In the genomic region with DNA sequence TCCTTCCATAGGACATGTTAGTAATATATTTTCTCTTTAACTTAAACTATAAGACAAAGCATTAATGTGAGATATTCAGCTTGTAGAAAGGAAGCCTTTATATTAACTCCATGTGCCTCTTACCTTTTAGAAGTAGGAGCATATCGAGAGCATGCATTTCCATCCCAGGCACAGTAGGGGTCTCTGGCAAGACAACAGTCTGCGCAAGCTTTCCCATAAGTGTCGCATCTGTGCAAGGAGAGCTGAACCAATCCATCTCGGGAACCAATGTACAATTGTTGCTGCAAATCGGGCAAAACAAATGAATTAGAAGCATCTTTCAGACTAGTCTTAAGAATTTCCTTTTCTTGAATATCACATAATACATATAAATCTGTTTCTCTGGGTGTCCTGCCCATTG, we compare ENCODE assay signal across 19 cellular contexts.
A peak's percentile ranks its signal among the peaks of the same experiment; 100 is the strongest.
DNase-seq lines count a peak whose midpoint lies in the region; ATAC-seq and TF ChIP-seq lines count a peak whose summit lies in the region.
"Had no signal": no experiment of that assay in that cellular context is flagged by ENCODE, and none has a peak within 500 bp of the region (broad histone marks: within the 10 kb centered on the region; RNA-seq: fewer than 3 reads in every experiment).

No MANE protein-coding gene starts in this region.

- H3K4me3 ChIP-seq in cardiac muscle cell (no peak overlapping the region), gastroesophageal sphincter (no peak overlapping the region)
- H3K4me3 ChIP-seq: right atrium auricular region, SJSA1 had no signal

- H3K4me1 ChIP-seq in cardiac muscle cell (ENCODE audit: low read depth) (peaks cover 31% of the 10 kb centered on the region), gastroesophageal sphincter (no peaks in the 10 kb centered on the region)
- H3K4me1 ChIP-seq: right atrium auricular region had no signal

- DNase-seq in cardiac muscle cell (ENCODE audit: low read depth in 1 of 2, low spot score in 1 of 2) (no peak), Right ventricle myocardium superior (no peak), NCI-H446 (lab: John Stamatoyannopoulos, UW) (peak; percentile 69 to 82), cerebellar cortex (ENCODE audit: low spot score) (peak; percentile 32), EL (no peak)
- no peak for DNase-seq in stimulated activated naive CD8-positive, alpha-beta T cell treated with anti-CD3 and anti-CD28 coated beads, Interleukin-15, Interleukin-2, amounts not matched to agents 100 U/mL and 50 U/mL, for 24 hours
- DNase-seq: anterior cingulate cortex; foreskin fibroblast; GOT3; left colon; NCI-H1048; stimulated activated CD4-positive, alpha-beta T cell treated with anti-CD3 and anti-CD28 coated beads, Interleukin-2, amount 100 ng/mL, for 24 hours; T1000 had no signal

- TF ChIP-seq POLR2A in gastroesophageal sphincter (IDR thresholded peaks at IDR 0.05), result no peak

- 95 to 98% methylated on average over 5 of the region's 5 CpGs for WGBS in gastroesophageal sphincter (ENCODE audit: low coverage in 1 of 2), 2 donors

- TF ChIP-seq CTCF in cardiac muscle cell (IDR thresholded peaks at IDR 0.05; ENCODE audit: low read depth, low read length), result peak; percentile 3
- no peak for TF ChIP-seq CTCF in gastroesophageal sphincter (IDR thresholded peaks at IDR 0.05)

- no peaks in the 10 kb centered on the region for H3K36me3 ChIP-seq in cardiac muscle cell
- H3K36me3 ChIP-seq in gastroesophageal sphincter, result no peaks in the 10 kb centered on the region
- H3K36me3 ChIP-seq: neutrophil, right atrium auricular region, SJSA1 had no signal

- intact Hi-C loops in Right ventricle myocardium superior (cut with DNase I), result no loop called here

- H3K27ac ChIP-seq in cardiac muscle cell (no peak overlapping the region), gastroesophageal sphincter (no peak overlapping the region)
- H3K27ac ChIP-seq: HL-60, neutrophil, right atrium auricular region, SJSA1 had no signal

- no peaks in the 10 kb centered on the region for H3K27me3 ChIP-seq in cardiac muscle cell
- H3K27me3 ChIP-seq in gastroesophageal sphincter, result no peaks in the 10 kb centered on the region
- H3K27me3 ChIP-seq: neutrophil, right atrium auricular region, SJSA1 had no signal

- H3K9me3 ChIP-seq in cardiac muscle cell (ENCODE audit: low read depth), result no peaks in the 10 kb centered on the region
- no peaks in the 10 kb centered on the region for H3K9me3 ChIP-seq in gastroesophageal sphincter
- H3K9me3 ChIP-seq: neutrophil, right atrium auricular region, SJSA1 had no signal

- TF ChIP-seq EP300 in gastroesophageal sphincter (IDR thresholded peaks at IDR 0.05), result no peak

- no peak for ATAC-seq in Right ventricle myocardium superior (ENCODE audit: poor library complexity)
- no peak for ATAC-seq in gastroesophageal sphincter
- no peak for ATAC-seq in HG03439 (IDR thresholded peaks at IDR 0.05; ENCODE audit: unreplicated experiment)
- no peak for ATAC-seq in stimulated activated naive CD8-positive, alpha-beta T cell treated with anti-CD3 and anti-CD28 coated beads, Interleukin-15, Interleukin-2, amounts not matched to agents 100 U/mL and 50 U/mL, for 24 hours
- ATAC-seq: left colon had no signal

Comparison
In these comparisons a context has a peak if more than half of its experiments do, and no peak if none do; other contexts are left out.
1. DNase-seq: peak in NCI-H446 (2 of 2) and cerebellar cortex (single experiment); none in cardiac muscle cell (0 of 2), Right ventricle myocardium superior (single experiment), stimulated activated naive CD8-positive, alpha-beta T cell treated with anti-CD3 and anti-CD28 coated beads, Interleukin-15, Interleukin-2, amounts not matched to agents 100 U/mL and 50 U/mL, for 24 hours (single experiment) and EL (single experiment).